13 cellular contexts compared by ENCODE assay signal in genomic region chr3:49659756-49660155, GRCh38. TPM values are rescaled to one million over a fixed set of nuclear protein-coding genes. Genes with fewer than 3 reads are reported as not detected.
DNase-seq lines count a peak whose midpoint lies in the region; ATAC-seq and TF ChIP-seq lines count a peak whose summit lies in the region.
"Had no signal": no experiment of that assay in that cellular context is flagged by ENCODE, and none has a peak within 500 bp of the region (broad histone marks: within the 10 kb centered on the region; RNA-seq: fewer than 3 reads in every experiment).

No MANE protein-coding gene starts in this region.

- H3K27ac ChIP-seq in BLaER1, result peak overlapping the region; percentile 44
- H3K27ac ChIP-seq in BLaER1 treated with 17β-estradiol and CSF1 and Interleukin-3, amounts not matched to agents 10 nM and 100 nM, result peak overlapping the region in 3 of 11 experiments; percentile 18 to 67 (median 40); a peak in 5 of 22 replicates
- H3K27ac ChIP-seq: A549 had no signal

- DNase-seq in glutamatergic neuron, result no peak
- DNase-seq in HEK293T (ENCODE audit: extremely low spot score), result no peak
- DNase-seq in activated T-cell treated with anti-CD3 and anti-CD28 coated beads for 4 hours, result no peak
- DNase-seq: BE2C; Caco-2; CD8-positive, alpha-beta memory T cell; DMS53 had no signal

- H3K27me3 Mint-ChIP-seq in glutamatergic neuron (ENCODE audit: unreplicated experiment), result peaks cover 18% of the 10 kb centered on the region

- no peaks in the 10 kb centered on the region for H3K79me2 ChIP-seq in Loucy (ENCODE audit: insufficient read depth, low read length)

- peak overlapping the region; percentile 45 for H3K27ac Mint-ChIP-seq in glutamatergic neuron (ENCODE audit: unreplicated experiment)

- H3K4me3 ChIP-seq in BLaER1 (no peak overlapping the region), Loucy (ENCODE audit: low read length, poor library complexity, severe bottlenecking) (no peak overlapping the region)
- no peak overlapping the region for H3K4me3 ChIP-seq in BLaER1 treated with 17β-estradiol and CSF1 and Interleukin-3, amounts not matched to agents 10 nM and 100 nM
- H3K4me3 ChIP-seq: A549 had no signal

- H3K36me3 ChIP-seq in BLaER1, result no peaks in the 10 kb centered on the region
- H3K36me3 ChIP-seq in BLaER1 treated with 17β-estradiol and CSF1 and Interleukin-3, amounts not matched to agents 10 nM and 100 nM, result no peaks in the 10 kb centered on the region
- no peaks in the 10 kb centered on the region for H3K36me3 ChIP-seq in Loucy (ENCODE audit: insufficient read depth, low read length)

- peaks cover 21% of the 10 kb centered on the region for H3K9me3 Mint-ChIP-seq in glutamatergic neuron (ENCODE audit: unreplicated experiment)
- H3K9me3 Mint-ChIP-seq: CD8-positive, alpha-beta memory T cell had no signal

- H3K4me1 Mint-ChIP-seq in glutamatergic neuron (ENCODE audit: low read depth, unreplicated experiment), result peaks cover 9% of the 10 kb centered on the region
- H3K4me1 Mint-ChIP-seq: CD8-positive, alpha-beta memory T cell had no signal

- no peaks in the 10 kb centered on the region for H3K9me2 ChIP-seq in Loucy (replicated peaks; ENCODE audit: low read depth, low read length)

- H3K4me1 ChIP-seq in BLaER1, result peaks cover 76% of the 10 kb centered on the region
- H3K4me1 ChIP-seq in BLaER1 treated with 17β-estradiol and CSF1 and Interleukin-3, amounts not matched to agents 10 nM and 100 nM, result peaks cover 30 to 81% (median 69%) of the 10 kb centered on the region in 10 experiments
- H3K4me1 ChIP-seq in Loucy (ENCODE audit: insufficient read depth, low read length, poor library complexity, severe bottlenecking), result peaks cover 9% of the 10 kb centered on the region
- H3K4me1 ChIP-seq: A549, BE2C, Caco-2 had no signal

- POLR2A ChIA-PET in HEK293T (lab: Yijun Ruan, JAX), result no interaction called here

- TF ChIP-seq CTCF in Loucy (conservative IDR thresholded peaks at IDR 0.05; ENCODE audit: low read length) (no peak), glutamatergic neuron (IDR thresholded peaks at IDR 0.05; ENCODE audit: partially characterized antibody, unreplicated experiment) (no peak)

- H3K27me3 ChIP-seq in BLaER1, result no peaks in the 10 kb centered on the region
- H3K27me3 ChIP-seq in BLaER1 treated with 17β-estradiol and CSF1 and Interleukin-3, amounts not matched to agents 10 nM and 100 nM, result no peaks in the 10 kb centered on the region; a peak in 2 of 22 replicates
- no peaks in the 10 kb centered on the region for H3K27me3 ChIP-seq in Loucy (ENCODE audit: insufficient read depth, low read length, poor library complexity, severe bottlenecking)
- H3K27me3 ChIP-seq: BE2C had no signal

- H3K4me2 ChIP-seq in BLaER1 (peak overlapping the region; percentile 79), Loucy (ENCODE audit: low read depth, low read length, poor library complexity, severe bottlenecking) (no peak overlapping the region)
- peak overlapping the region in 10 of 11 experiments; percentile 8 to 85 (median 65); a peak in 19 of 22 replicates for H3K4me2 ChIP-seq in BLaER1 treated with 17β-estradiol and CSF1 and Interleukin-3, amounts not matched to agents 10 nM and 100 nM
- H3K4me2 ChIP-seq: A549 had no signal

- H3K9ac ChIP-seq in BLaER1 (no peak overlapping the region), Loucy (ENCODE audit: low read depth, low read length, poor library complexity, severe bottlenecking) (no peak overlapping the region)
- no peak overlapping the region for H3K9ac ChIP-seq in BLaER1 treated with 17β-estradiol and CSF1 and Interleukin-3, amounts not matched to agents 10 nM and 100 nM

- 0 out of 2 replicates have a peak overlapping the region, but pooled peaks have one; percentile 15 for H2AFZ ChIP-seq in Loucy (ENCODE audit: low read length)

- H3K4me3 Mint-ChIP-seq in glutamatergic neuron (ENCODE audit: unreplicated experiment), result no peak overlapping the region
- H3K4me3 Mint-ChIP-seq: CD8-positive, alpha-beta memory T cell had no signal

- H4K20me1 ChIP-seq in BLaER1 (no peaks in the 10 kb centered on the region), Loucy (ENCODE audit: insufficient read depth, low read length, poor library complexity, severe bottlenecking) (no peaks in the 10 kb centered on the region)
- H4K20me1 ChIP-seq in BLaER1 treated with 17β-estradiol and CSF1 and Interleukin-3, amounts not matched to agents 10 nM and 100 nM, result peaks cover 0 to 15% (median 0%) of the 10 kb centered on the region in 11 experiments; a peak in 3 of 22 replicates

- CTCF ChIA-PET in HEK293T (lab: Yijun Ruan, JAX), result interaction anchor here (0.5 kb wide), 1 partner anchor 86 kb away, joined by 5 read pairs; no protein-coding TSS in a partner anchor

- H3F3A ChIP-seq in Loucy (ENCODE audit: low read depth), result no peaks in the 10 kb centered on the region

- no peaks in the 10 kb centered on the region; the same call in 1 of the 2 replicates for H3K9me3 ChIP-seq in BLaER1
- H3K9me3 ChIP-seq in BLaER1 treated with 17β-estradiol and CSF1 and Interleukin-3, amounts not matched to agents 10 nM and 100 nM (replicated peaks in 1 of 11), result peaks cover 0 to 15% (median 0%) of the 10 kb centered on the region in 11 experiments; a peak in 7 of 22 replicates
- no peaks in the 10 kb centered on the region for H3K9me3 ChIP-seq in Loucy (ENCODE audit: insufficient read depth, low read depth, low read length)
- H3K9me3 ChIP-seq: A549, BE2C, Caco-2 had no signal

- H3K36me3 Mint-ChIP-seq in glutamatergic neuron (ENCODE audit: unreplicated experiment), result no peaks in the 10 kb centered on the region
- H3K36me3 Mint-ChIP-seq: CD8-positive, alpha-beta memory T cell had no signal

- ATAC-seq in GM18867 (IDR thresholded peaks at IDR 0.05; ENCODE audit: unreplicated experiment), result no peak
- ATAC-seq: A549, HepG2 had no signal

TF ChIP-seq in HEK293T, 16 proteins besides CTCF, POLR2A, EP300 and RAD21:
- TF ChIP-seq BHLHE40 (IDR thresholded peaks at IDR 0.05; ENCODE audit: borderline replicate concordance) (no peak), LEF1 (IDR thresholded peaks at IDR 0.05; ENCODE audit: borderline replicate concordance) (no peak), PKNOX1 (IDR thresholded peaks at IDR 0.05) (no peak), L3MBTL2 (conservative IDR thresholded peaks at IDR 0.05) (no peak), CTBP1 (IDR thresholded peaks at IDR 0.05; ENCODE audit: borderline replicate concordance) (no peak), ELF4 (IDR thresholded peaks at IDR 0.05) (no peak), FOXA1 (IDR thresholded peaks at IDR 0.05) (no peak), TARDBP (IDR thresholded peaks at IDR 0.05) (no peak), FOXK2 (IDR thresholded peaks at IDR 0.05) (no peak), ZNF384 (IDR thresholded peaks at IDR 0.05) (no peak)

RNA-seq across cellular contexts. Expression of gene APEH, which starts 14.4 kb away (rescaled TPM):
- 119 TPM for total RNA-seq in glutamatergic neuron (ENCODE audit: unreplicated experiment)

RNA-seq across cellular contexts. Expression of gene MST1, which starts 29.5 kb away (rescaled TPM):
- 23.4 TPM for total RNA-seq in glutamatergic neuron (ENCODE audit: unreplicated experiment)

RNA-seq across cellular contexts. Expression of gene RNF123, which starts 29.6 kb away (rescaled TPM):
- total RNA-seq in glutamatergic neuron (ENCODE audit: unreplicated experiment), result 56.6 TPM

RNA-seq across cellular contexts. Expression of gene AMIGO3, which starts 59.7 kb away (rescaled TPM):
- 1.4 TPM for total RNA-seq in glutamatergic neuron (ENCODE audit: unreplicated experiment)
- total RNA-seq: Caco-2 had no signal
